Comparison of ENCODE assay signal across 8 cellular contexts in genomic region chr15:66356359-66357236, GRCh38. TPM values are rescaled to one million over a fixed set of nuclear protein-coding genes. Genes with fewer than 3 reads are reported as not detected.
DNase-seq lines count a peak whose midpoint lies in the region; ATAC-seq and TF ChIP-seq lines count a peak whose summit lies in the region.

Gene TIPIN (minus strand): TSS chr15:66356685. CDS start chr15:66352947, 3,738 bp downstream.

- ATAC-seq in HG02571 (IDR thresholded peaks at IDR 0.05; ENCODE audit: unreplicated experiment): peak; percentile 93
- peak; percentile 99 for ATAC-seq in gastroesophageal sphincter

- CTCF ChIA-PET in activated naive CD4-positive, alpha-beta T cell treated with anti-CD3 and anti-CD28 coated beads for 36 hours (lab: Charles Lee): interaction anchor here (2.8 to 3.8 kb wide), 2 partner anchors 30 to 141 kb away, joined by 12 to 28 read pairs; partner anchors contain the start of genes MAP2K1 and SNAPC5

- TF ChIP-seq POLR2A in NB4 (IDR thresholded peaks at IDR 0.05; ENCODE audit: extremely low read depth, insufficient read length) (peak; percentile 91), gastroesophageal sphincter (IDR thresholded peaks at IDR 0.05) (peak; percentile 41 to 42)

- intact Hi-C loops in activated naive CD4-positive, alpha-beta T cell treated with anti-CD3 and anti-CD28 coated beads for 36 hours (cut with micrococcal nuclease): loop anchor here (1.0 kb wide), 8 partner anchors 13 to 839 kb away; partner anchors contain the start of genes DPP8, MAP2K1, RPL4 and SNAPC5

- H3K4me3 ChIP-seq in GM06990 (replicated peaks; ENCODE audit: low read depth, low read length): peak within 1 kb of the TSS; percentile 89
- peak within 1 kb of the TSS; percentile 71 for H3K4me3 ChIP-seq in NB4 (ENCODE audit: low read depth, low read length)
- H3K4me3 ChIP-seq in gastroesophageal sphincter: peak within 1 kb of the TSS; percentile 58 to 61
- H3K4me3 ChIP-seq in neutrophil (ENCODE audit: low read depth in 1 of 2, low read length in 1 of 2): peak within 1 kb of the TSS; percentile 66 to 90

- H3K27ac ChIP-seq in gastroesophageal sphincter (peak within 1 kb of the TSS; percentile 61 to 87 (median 82)), neutrophil (peak within 1 kb of the TSS; percentile 69), substantia nigra (ENCODE audit: low read depth, low read length, poor library complexity, severe bottlenecking) (peak within 1 kb of the TSS; percentile 74)

- DNase-seq in GM06990 (ENCODE audit: extremely low read depth, insufficient read length) (peak; percentile 98), NB4 (ENCODE audit: low read depth) (peak; percentile 97), SK-N-DZ (ENCODE audit: low spot score) (peak; percentile 96), substantia nigra (lab: John Stamatoyannopoulos, UW) (peak; percentile 19 to 93 (median 72))
- peak; percentile 99 for DNase-seq in activated naive CD4-positive, alpha-beta T cell treated with anti-CD3 and anti-CD28 coated beads for 36 hours

- peaks cover 0 to 14% (median 0%) of the 10 kb centered on the region in 3 donors for H3K4me1 ChIP-seq in gastroesophageal sphincter
- H3K4me1 ChIP-seq in neutrophil (ENCODE audit: control insufficient read depth in 1 of 2, insufficient read depth in 1 of 2, low read depth in 1 of 2, low read length in 1 of 2): peaks cover 25 to 28% of the 10 kb centered on the region in 2 experiments

- no peak for TF ChIP-seq CTCF in GM06990 (IDR thresholded peaks at IDR 0.05; ENCODE audit: insufficient read depth, low read length, poor library complexity, severe bottlenecking)
- no peak for TF ChIP-seq CTCF in NB4 (IDR thresholded peaks at IDR 0.05; ENCODE audit: low read depth, low read length)
- no peak for TF ChIP-seq CTCF in gastroesophageal sphincter (IDR thresholded peaks at IDR 0.05)
- no peak for TF ChIP-seq CTCF in neutrophil (IDR thresholded peaks at IDR 0.05)

- H3K9me3 ChIP-seq in gastroesophageal sphincter (no peaks in the 10 kb centered on the region), neutrophil (no peaks in the 10 kb centered on the region)

- H3K27me3 ChIP-seq in GM06990 (replicated peaks; ENCODE audit: control insufficient read depth, insufficient read depth, low read length): no peaks in the 10 kb centered on the region
- H3K27me3 ChIP-seq in gastroesophageal sphincter: no peaks in the 10 kb centered on the region
- H3K27me3 ChIP-seq in neutrophil: no peaks in the 10 kb centered on the region

- H3K36me3 ChIP-seq in GM06990 (ENCODE audit: control insufficient read depth, insufficient read depth, low read length) (no peaks in the 10 kb centered on the region), gastroesophageal sphincter (peaks cover 0 to 14% of the 10 kb centered on the region in 2 donors), neutrophil (no peaks in the 10 kb centered on the region)

- H3K36me3 Mint-ChIP-seq in activated naive CD4-positive, alpha-beta T cell treated with anti-CD3 and anti-CD28 coated beads for 36 hours (ENCODE audit: low read depth): peaks cover 20% of the 10 kb centered on the region

- H3K9me3 Mint-ChIP-seq in activated naive CD4-positive, alpha-beta T cell treated with anti-CD3 and anti-CD28 coated beads for 36 hours: no peaks in the 10 kb centered on the region

- TF ChIP-seq EP300 in gastroesophageal sphincter (IDR thresholded peaks at IDR 0.05): no peak

- 6 to 9% methylated on average over 26 to 27 of the region's 51 CpGs for WGBS in gastroesophageal sphincter (ENCODE audit: low coverage in 1 of 2), 2 donors

- peaks cover 37% of the 10 kb centered on the region for H3K4me1 Mint-ChIP-seq in activated naive CD4-positive, alpha-beta T cell treated with anti-CD3 and anti-CD28 coated beads for 36 hours (ENCODE audit: low read depth)

- H3K4me3 Mint-ChIP-seq in activated naive CD4-positive, alpha-beta T cell treated with anti-CD3 and anti-CD28 coated beads for 36 hours: peak within 1 kb of the TSS; percentile 96

- H3K27me3 Mint-ChIP-seq in activated naive CD4-positive, alpha-beta T cell treated with anti-CD3 and anti-CD28 coated beads for 36 hours (ENCODE audit: low read depth): no peaks in the 10 kb centered on the region

- H3K27ac Mint-ChIP-seq in activated naive CD4-positive, alpha-beta T cell treated with anti-CD3 and anti-CD28 coated beads for 36 hours: peak within 1 kb of the TSS; percentile 95

RNA-seq across cellular contexts. Expression of gene TIPIN, which starts in this region (rescaled TPM):
- 32.0 and 36.1 TPM in 2 replicates for polyA plus RNA-seq in SK-N-DZ (2014; cell fraction: cytosol; rRNA removed)
- 18.8 and 24.0 TPM in 2 replicates for polyA plus RNA-seq in SK-N-DZ (2014; cell fraction: nucleus; rRNA removed)
- 10 to 100 TPM; 33.8 to 34.7 TPM for total RNA-seq in activated naive CD4-positive, alpha-beta T cell treated with anti-CD3 and anti-CD28 coated beads for 36 hours
- total RNA-seq in gastroesophageal sphincter: 1 to 10 TPM; 2.9 to 9.1 (median 4.3) TPM

Comparison
In these comparisons a context has a peak if more than half of its experiments do, and no peak if none do; other contexts are left out.
1. Peak in every context shown above with its lines: DNase-seq, ATAC-seq, H3K4me3 ChIP-seq and H3K27ac ChIP-seq.